Comparison of ENCODE assay signal across 9 cellular contexts in the genomic region with DNA sequence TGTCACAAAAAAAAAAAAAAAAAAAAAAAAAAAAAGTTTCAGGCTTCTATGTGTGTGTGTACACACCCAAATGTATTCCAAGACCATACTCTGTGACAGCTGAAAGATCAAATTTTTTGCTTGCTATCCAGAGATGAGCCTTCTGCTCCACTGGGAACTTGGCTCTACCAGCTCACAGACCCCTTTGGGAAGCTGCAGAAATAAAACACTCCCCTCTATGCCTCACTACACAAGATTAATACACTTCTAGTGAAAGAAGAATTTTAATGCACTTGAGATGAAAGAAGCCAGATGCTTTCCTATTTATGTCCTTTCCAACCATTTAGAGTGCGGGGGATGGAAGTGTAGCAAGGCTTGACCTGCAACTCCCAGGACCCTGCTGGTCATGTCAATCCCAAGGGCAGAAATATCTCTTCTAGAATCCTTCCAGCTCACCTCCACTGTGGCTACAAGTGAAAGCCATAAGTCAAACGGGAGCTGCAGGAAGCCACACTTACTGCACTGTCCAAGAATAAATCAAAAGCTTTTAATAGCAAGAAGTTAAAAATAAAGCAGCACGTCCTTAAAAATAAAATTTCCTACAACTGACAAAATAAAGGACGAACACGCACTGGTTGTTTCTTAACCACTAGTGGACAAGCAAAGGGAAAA. TPM values are rescaled to one million over a fixed set of nuclear protein-coding genes. Genes with fewer than 3 reads are reported as not detected.
DNase-seq lines count a peak whose midpoint lies in the region; ATAC-seq, FAIRE-seq and TF ChIP-seq lines count a peak whose summit lies in the region.
"Had no signal": no experiment of that assay in that cellular context is flagged by ENCODE, and none has a peak within 500 bp of the region (broad histone marks: within the 10 kb centered on the region; RNA-seq: fewer than 3 reads in every experiment).

No MANE protein-coding gene starts in this region.

- POLR2A ChIA-PET in endothelial cell of umbilical vein (lab: Charles Lee): interaction anchor here (0.9 to 1.2 kb wide), 4 partner anchors 7 to 30 kb away, joined by 3 to 4 read pairs (median 3); no protein-coding TSS in a partner anchor

- H3K27ac ChIP-seq in endothelial cell of umbilical vein (ENCODE audit: insufficient read depth, low read depth, low read length): peak overlapping the region; percentile 23
- H3K27ac ChIP-seq in sigmoid colon: peak overlapping the region in 3 of 4 donors; percentile 49 to 62 (median 50)
- H3K27ac ChIP-seq: neutrophil had no signal

- TSS peak; percentile 1 for BruUV-seq in endothelial cell of umbilical vein (replicated peaks; lab: Mats Ljungman, UMichigan)

- H3K4me3 ChIP-seq in endothelial cell of umbilical vein (replicated peaks in 1 of 3; ENCODE audit: insufficient read depth in 1 of 3, low read depth in 1 of 3, low read length in 3 of 3): no peak overlapping the region
- H3K4me3 ChIP-seq in sigmoid colon: no peak overlapping the region

- peaks cover 8% of the 10 kb centered on the region for H4K20me1 ChIP-seq in endothelial cell of umbilical vein (replicated peaks; ENCODE audit: control insufficient read depth, extremely low read depth, insufficient read depth, low read length)

- H3K4me2 ChIP-seq in endothelial cell of umbilical vein (ENCODE audit: insufficient read depth, low read length): peak overlapping the region; percentile 30

- intact Hi-C loops in endothelial cell of umbilical vein (cut with micrococcal nuclease) (loop anchor here (5.0 kb wide), 2 partner anchors 34 to 144 kb away; partner anchors contain the start of gene ANXA2), sigmoid colon (cut with DNase I) (no loop called here)

- ATAC-seq in HG03469 (IDR thresholded peaks at IDR 0.05; ENCODE audit: unreplicated experiment): no peak
- no peak for ATAC-seq in HG02588 (IDR thresholded peaks at IDR 0.05; ENCODE audit: unreplicated experiment)

- H3K9me3 ChIP-seq in endothelial cell of umbilical vein (replicated peaks; ENCODE audit: control insufficient read depth, insufficient read depth, low read length): no peaks in the 10 kb centered on the region
- no peaks in the 10 kb centered on the region for H3K9me3 ChIP-seq in sigmoid colon
- H3K9me3 ChIP-seq: neutrophil had no signal

- no peaks in the 10 kb centered on the region for H3K9me1 ChIP-seq in endothelial cell of umbilical vein (replicated peaks; ENCODE audit: control insufficient read depth, extremely low read depth, insufficient read depth, low read length)

- no peaks in the 10 kb centered on the region for H3K27me3 ChIP-seq in endothelial cell of umbilical vein (ENCODE audit: control insufficient read depth in 2 of 2, insufficient read depth in 2 of 2, low read length in 2 of 2)
- H3K27me3 ChIP-seq in sigmoid colon: no peaks in the 10 kb centered on the region

- CTCF ChIA-PET in endothelial cell of umbilical vein (lab: Charles Lee): interaction anchor here (1.1 to 7.3 kb wide), 9 partner anchors 7 to 158 kb away, joined by 3 to 84 read pairs (median 14); no protein-coding TSS in a partner anchor

- peaks cover 24 to 54% of the 10 kb centered on the region in 2 experiments for H3K36me3 ChIP-seq in endothelial cell of umbilical vein (ENCODE audit: control insufficient read depth in 2 of 2, extremely low read depth in 1 of 2, insufficient read depth in 2 of 2, low read length in 2 of 2)
- H3K36me3 ChIP-seq in sigmoid colon: peaks cover 0 to 3% (median 1%) of the 10 kb centered on the region in 4 donors
- H3K36me3 ChIP-seq: neutrophil had no signal

- no peak for TF ChIP-seq EP300 in sigmoid colon (IDR thresholded peaks at IDR 0.05)

- peaks cover 68% of the 10 kb centered on the region for H3K79me2 ChIP-seq in endothelial cell of umbilical vein (ENCODE audit: control insufficient read depth, insufficient read depth, low read length)

- no peak overlapping the region for H2AFZ ChIP-seq in endothelial cell of umbilical vein (ENCODE audit: low read depth, low read length)

- dilution Hi-C loops in endothelial cell of umbilical vein (cut with MboI; ENCODE audit: extremely low pct_ligation_motif_present, low sequenced_read_pairs): no loop called here

- peak; percentile 44 for DNase-seq in DMS 273 (lab: John Stamatoyannopoulos, UW; ENCODE audit: unreplicated experiment)
- DNase-seq in NCI-H524 (lab: John Stamatoyannopoulos, UW): peak; percentile 86 to 97
- no peak for DNase-seq in endothelial cell of umbilical vein (ENCODE audit: low read depth, low spot score)
- DNase-seq in sigmoid colon: no peak
- DNase-seq in GM13977 (ENCODE audit: low spot score): no peak
- DNase-seq in NAMALWA (ENCODE audit: low spot score): no peak

- 48 to 75% methylated on average over 5 of the region's 5 CpGs for WGBS in sigmoid colon, 2 donors

- peaks cover 46% of the 10 kb centered on the region for H3K4me1 ChIP-seq in endothelial cell of umbilical vein (ENCODE audit: control insufficient read depth, extremely low read depth, insufficient read depth, low read length)
- peaks cover 0 to 39% (median 36%) of the 10 kb centered on the region in 4 donors for H3K4me1 ChIP-seq in sigmoid colon

- peak overlapping the region; percentile 2 for H3K9ac ChIP-seq in endothelial cell of umbilical vein (replicated peaks; ENCODE audit: extremely low read depth, insufficient read depth, low read length)

- FAIRE-seq in endothelial cell of umbilical vein (lab: Jason Lieb, UNC): no peak

- TF ChIP-seq CTCF in endothelial cell of umbilical vein (IDR thresholded peaks at IDR 0.05; ENCODE audit: extremely low read depth in 1 of 2, insufficient read depth in 1 of 2, low read depth in 1 of 2, low read length in 2 of 2) (no peak), sigmoid colon (IDR thresholded peaks at IDR 0.05) (no peak), GM13977 (IDR thresholded peaks at IDR 0.05; ENCODE audit: extremely low read depth, insufficient read depth, missing control alignments) (no peak)

- TF ChIP-seq POLR2A in endothelial cell of umbilical vein (IDR thresholded peaks at IDR 0.05; ENCODE audit: low read depth, low read length): no peak
- no peak for TF ChIP-seq POLR2A in sigmoid colon (IDR thresholded peaks at IDR 0.05)

- in situ Hi-C loops in GM13977 (cut with MboI; ENCODE audit: low pct_unique_long_range_greater_than_20kb, low sequenced_read_pairs, unreplicated experiment): no loop called here

TF ChIP-seq in endothelial cell of umbilical vein, 7 proteins besides CTCF, POLR2A, EP300 and RAD21:
- TF ChIP-seq GATA2 (IDR thresholded peaks at IDR 0.05; ENCODE audit: insufficient read depth, insufficient read length, low read depth, low read length) (no peak), MYC (IDR thresholded peaks at IDR 0.05; ENCODE audit: low read depth, low read length) (no peak)
TF ChIP-seq in endothelial cell of umbilical vein: peak in this region for 0.

RNA-seq across cellular contexts. Expression of gene ANXA2, which starts 34.6 kb away (rescaled TPM):
- total RNA-seq in endothelial cell of umbilical vein (2,636 and 2,725 TPM in 2 replicates), sigmoid colon (100 to 1,000 TPM; 157 to 366 (median 214) TPM)
- polyA plus RNA-seq in endothelial cell of umbilical vein (2,745 and 3,299 TPM in 2 replicates), sigmoid colon (1,000 to 10,000 TPM in 2 of 3 donors, 100 to 1,000 TPM in 1; 900 to 3,307 (median 1,912) TPM)
- 4,765 and 4,884 TPM in 2 replicates for polyA plus RNA-seq in endothelial cell of umbilical vein (2011; cell fraction: cytosol; rRNA removed)
- polyA plus RNA-seq in endothelial cell of umbilical vein (2011; cell fraction: nucleus; rRNA removed): 2,911 and 3,170 TPM in 2 replicates
- polyA plus RNA-seq in endothelial cell of umbilical vein (2012): 3,482 and 4,382 TPM in 2 replicates
- 3,299 and 3,540 TPM in 2 replicates for polyA minus RNA-seq in endothelial cell of umbilical vein
- polyA minus RNA-seq in endothelial cell of umbilical vein (2011; cell fraction: cytosol; rRNA and poly(A)+ RNA removed): 533 TPM
- 990 and 1,101 TPM in 2 replicates for polyA minus RNA-seq in endothelial cell of umbilical vein (2011; cell fraction: nucleus; rRNA and poly(A)+ RNA removed)

Comparison
In these comparisons a context has a peak if more than half of its experiments do, and no peak if none do; other contexts are left out.
1. DNase-seq: peak in DMS 273 (single experiment) and NCI-H524 (2 of 2); none in endothelial cell of umbilical vein (single experiment), sigmoid colon (single experiment), GM13977 (single experiment) and NAMALWA (single experiment).